Comparison of ENCODE assay signal across 14 cellular contexts in the genomic region with DNA sequence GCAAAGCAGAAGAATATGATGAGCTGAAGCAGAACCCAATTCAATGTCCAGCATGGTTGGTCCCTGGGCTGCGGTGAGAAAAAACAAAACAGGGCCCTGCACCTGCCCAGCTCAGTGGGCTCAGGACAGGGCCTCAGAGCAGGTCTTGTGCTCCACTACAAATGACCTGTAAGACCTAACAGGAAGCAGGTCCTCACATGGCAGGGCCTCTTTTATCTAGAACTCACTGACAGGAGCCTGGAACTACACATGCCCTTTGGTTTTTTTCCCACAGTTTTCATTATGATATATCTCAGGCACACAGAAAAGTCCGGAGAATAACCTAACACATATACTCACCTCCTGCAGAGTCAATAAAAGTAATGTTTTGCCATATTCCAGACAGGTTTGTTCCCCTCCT. TPM values are rescaled to one million over a fixed set of nuclear protein-coding genes. Genes with fewer than 3 reads are reported as not detected.
DNase-seq lines count a peak whose midpoint lies in the region; ATAC-seq lines count a peak whose summit lies in the region.
"Had no signal": no experiment of that assay in that cellular context is flagged by ENCODE, and none has a peak within 500 bp of the region (broad histone marks: within the 10 kb centered on the region; RNA-seq: fewer than 3 reads in every experiment).

No MANE protein-coding gene starts in this region.

- DNase-seq in activated T-cell treated with anti-CD3 and anti-CD28 coated beads, Interleukin-2, amount 50 U/mL, for 72 hours = no peak
- DNase-seq in activated T-cell treated with anti-CD3 and anti-CD28 coated beads, Interleukin-2, amount 50 U/mL, for 4 hours = no peak
- DNase-seq in T-helper 17 cell (no peak), memory B cell (ENCODE audit: low spot score in 2 of 2) (no peak), SW 1271 (lab: John Stamatoyannopoulos, UW) (no peak)
- no peak for DNase-seq in stimulated activated naive B cell treated with anti-CD40 and anti-IgM and Interleukin-4, amounts not matched to agents 10 μg/mL and 1 μg/mL and 100 μg/mL, for 72 hours
- DNase-seq: activated CD8-positive, alpha-beta memory T cell treated with anti-CD3 and anti-CD28 coated beads for 24 hours; Calu3; GF-D8; NCI-H1694 treated with DMSO at 0.1 percent for 48 hours; NCI-H510A had no signal

- peaks cover 47% of the 10 kb centered on the region for H3K4me1 Mint-ChIP-seq in activated T-cell treated with anti-CD3 and anti-CD28 coated beads, Interleukin-2, amount 50 U/mL, for 72 hours (ENCODE audit: low read depth)
- H3K4me1 Mint-ChIP-seq in activated T-cell treated with anti-CD3 and anti-CD28 coated beads, Interleukin-2, amount 50 U/mL, for 4 hours (ENCODE audit: low read depth) = peaks cover 45% of the 10 kb centered on the region
- peaks cover 48% of the 10 kb centered on the region for H3K4me1 Mint-ChIP-seq in T-helper 17 cell
- peaks cover 51% of the 10 kb centered on the region for H3K4me1 Mint-ChIP-seq in memory B cell
- H3K4me1 Mint-ChIP-seq in stimulated activated naive B cell treated with anti-CD40 and anti-IgM and Interleukin-4, amounts not matched to agents 10 μg/mL and 1 μg/mL and 100 μg/mL, for 72 hours = peaks cover 62 to 95% of the 10 kb centered on the region in 2 donors

- no peaks in the 10 kb centered on the region for H3K27me3 Mint-ChIP-seq in activated T-cell treated with anti-CD3 and anti-CD28 coated beads, Interleukin-2, amount 50 U/mL, for 72 hours (ENCODE audit: low read depth)
- H3K27me3 Mint-ChIP-seq in activated T-cell treated with anti-CD3 and anti-CD28 coated beads, Interleukin-2, amount 50 U/mL, for 4 hours (ENCODE audit: low read depth) = no peaks in the 10 kb centered on the region
- H3K27me3 Mint-ChIP-seq in T-helper 17 cell (no peaks in the 10 kb centered on the region), memory B cell (no peaks in the 10 kb centered on the region)
- no peaks in the 10 kb centered on the region for H3K27me3 Mint-ChIP-seq in stimulated activated naive B cell treated with anti-CD40 and anti-IgM and Interleukin-4, amounts not matched to agents 10 μg/mL and 1 μg/mL and 100 μg/mL, for 72 hours

- H3K36me3 Mint-ChIP-seq in activated T-cell treated with anti-CD3 and anti-CD28 coated beads, Interleukin-2, amount 50 U/mL, for 72 hours (ENCODE audit: insufficient read depth in 2 of 2) = peaks cover 4 to 14% of the 10 kb centered on the region in 2 donors
- H3K36me3 Mint-ChIP-seq in activated T-cell treated with anti-CD3 and anti-CD28 coated beads, Interleukin-2, amount 50 U/mL, for 4 hours (ENCODE audit: insufficient read depth) = peaks cover 28% of the 10 kb centered on the region
- H3K36me3 Mint-ChIP-seq in T-helper 17 cell (ENCODE audit: low read depth) (peaks cover 10% of the 10 kb centered on the region), memory B cell (peaks cover 24% of the 10 kb centered on the region)
- H3K36me3 Mint-ChIP-seq in stimulated activated naive B cell treated with anti-CD40 and anti-IgM and Interleukin-4, amounts not matched to agents 10 μg/mL and 1 μg/mL and 100 μg/mL, for 72 hours = peaks cover 45 to 77% of the 10 kb centered on the region in 2 donors

- ATAC-seq in activated T-cell treated with anti-CD3 and anti-CD28 coated beads, Interleukin-2, amount 50 U/mL, for 72 hours (replicated peaks in 1 of 2) = no peak
- ATAC-seq in activated T-cell treated with anti-CD3 and anti-CD28 coated beads, Interleukin-2, amount 50 U/mL, for 4 hours = no peak
- ATAC-seq in T-helper 17 cell (no peak), memory B cell (ENCODE audit: low read depth) (no peak), HG03432 (IDR thresholded peaks at IDR 0.05; ENCODE audit: unreplicated experiment) (no peak), GM19395 (IDR thresholded peaks at IDR 0.05; ENCODE audit: unreplicated experiment) (no peak)
- no peak for ATAC-seq in stimulated activated naive B cell treated with anti-CD40 and anti-IgM and Interleukin-4, amounts not matched to agents 10 μg/mL and 1 μg/mL and 100 μg/mL, for 72 hours (replicated peaks)
- ATAC-seq: SK-N-SH treated with all-trans-retinoic acid at 6 μM for 48 hours had no signal

- H3K9me3 ChIP-seq in T-helper 17 cell (ENCODE audit: control insufficient read depth, low read length, poor library complexity, severe bottlenecking) = no peaks in the 10 kb centered on the region

- no peaks in the 10 kb centered on the region for H3K9me3 Mint-ChIP-seq in activated T-cell treated with anti-CD3 and anti-CD28 coated beads, Interleukin-2, amount 50 U/mL, for 72 hours
- no peaks in the 10 kb centered on the region for H3K9me3 Mint-ChIP-seq in activated T-cell treated with anti-CD3 and anti-CD28 coated beads, Interleukin-2, amount 50 U/mL, for 4 hours
- H3K9me3 Mint-ChIP-seq in memory B cell = no peaks in the 10 kb centered on the region
- H3K9me3 Mint-ChIP-seq in stimulated activated naive B cell treated with anti-CD40 and anti-IgM and Interleukin-4, amounts not matched to agents 10 μg/mL and 1 μg/mL and 100 μg/mL, for 72 hours = no peaks in the 10 kb centered on the region

- H3K4me3 Mint-ChIP-seq in activated T-cell treated with anti-CD3 and anti-CD28 coated beads, Interleukin-2, amount 50 U/mL, for 72 hours = no peak overlapping the region
- no peak overlapping the region for H3K4me3 Mint-ChIP-seq in activated T-cell treated with anti-CD3 and anti-CD28 coated beads, Interleukin-2, amount 50 U/mL, for 4 hours
- H3K4me3 Mint-ChIP-seq in T-helper 17 cell (no peak overlapping the region), memory B cell (no peak overlapping the region)
- H3K4me3 Mint-ChIP-seq in stimulated activated naive B cell treated with anti-CD40 and anti-IgM and Interleukin-4, amounts not matched to agents 10 μg/mL and 1 μg/mL and 100 μg/mL, for 72 hours = no peak overlapping the region

- H3K27ac Mint-ChIP-seq in activated T-cell treated with anti-CD3 and anti-CD28 coated beads, Interleukin-2, amount 50 U/mL, for 72 hours = peak overlapping the region; percentile 30
- peak overlapping the region; percentile 71 for H3K27ac Mint-ChIP-seq in T-helper 17 cell
- H3K27ac Mint-ChIP-seq in memory B cell = peak overlapping the region; percentile 77
- H3K27ac Mint-ChIP-seq in stimulated activated naive B cell treated with anti-CD40 and anti-IgM and Interleukin-4, amounts not matched to agents 10 μg/mL and 1 μg/mL and 100 μg/mL, for 72 hours = peak overlapping the region; percentile 83

RNA-seq across cellular contexts. Expression of gene CCDC12, which starts 38.4 kb away (rescaled TPM):
- 10 to 100 TPM; 54.7 to 56.2 TPM for total RNA-seq in activated T-cell treated with anti-CD3 and anti-CD28 coated beads, Interleukin-2, amount 50 U/mL, for 72 hours
- 10 to 100 TPM; 75.9 to 77.6 (median 76.5) TPM for total RNA-seq in activated T-cell treated with anti-CD3 and anti-CD28 coated beads, Interleukin-2, amount 50 U/mL, for 4 hours
- total RNA-seq in T-helper 17 cell = 10 to 100 TPM; 67.6 to 75.8 TPM

RNA-seq across cellular contexts. Expression of gene NBEAL2, which starts 41.3 kb away (rescaled TPM):
- total RNA-seq in activated T-cell treated with anti-CD3 and anti-CD28 coated beads, Interleukin-2, amount 50 U/mL, for 72 hours = 10 to 100 TPM; 84.0 to 87.4 TPM
- total RNA-seq in activated T-cell treated with anti-CD3 and anti-CD28 coated beads, Interleukin-2, amount 50 U/mL, for 4 hours = 10 to 100 TPM; 75.5 to 86.9 (median 80.7) TPM
- total RNA-seq in T-helper 17 cell = 100 to 1,000 TPM; 285 to 303 TPM

Comparison
In these comparisons a context has a peak if more than half of its experiments do, and no peak if none do; other contexts are left out.
1. H3K27ac Mint-ChIP-seq: peak in every context shown above with its lines; median percentile 83 in stimulated activated naive B cell treated with anti-CD40 and anti-IgM and Interleukin-4, amounts not matched to agents 10 μg/mL and 1 μg/mL and 100 μg/mL, for 72 hours; 77 in memory B cell; 71 in T-helper 17 cell; 30 in activated T-cell treated with anti-CD3 and anti-CD28 coated beads, Interleukin-2, amount 50 U/mL, for 72 hours.